ENCODE assay signal across 14 cellular contexts in genomic region chr14:104399432-104400155, GRCh38.
DNase-seq lines count a peak whose midpoint lies in the region; ATAC-seq and TF ChIP-seq lines count a peak whose summit lies in the region.
"Had no signal": no experiment of that assay in that cellular context is flagged by ENCODE, and none has a peak within 500 bp of the region (broad histone marks: within the 10 kb centered on the region; RNA-seq: fewer than 3 reads in every experiment).

No MANE protein-coding gene starts in this region.

- peaks cover 6% of the 10 kb centered on the region; the same call in 1 of the 2 replicates for H3K9me3 ChIP-seq in SK-N-SH

- peak overlapping the region; percentile 30 to 51 for H3K27ac Mint-ChIP-seq in stimulated activated naive CD8-positive, alpha-beta T cell treated with anti-CD3 and anti-CD28 coated beads, Interleukin-15, amount 100 ng/mL, for 72 hours
- H3K27ac Mint-ChIP-seq in glutamatergic neuron (ENCODE audit: unreplicated experiment), result peak overlapping the region; percentile 89
- H3K27ac Mint-ChIP-seq in HFFc6, result no peak overlapping the region
- H3K27ac Mint-ChIP-seq: activated naive CD8-positive, alpha-beta T cell treated with anti-CD3 and anti-CD28 coated beads, Interleukin-2, amount 50 U/mL, for 24 hours; B cell had no signal

- no peaks in the 10 kb centered on the region for H3F3A ChIP-seq in SK-N-SH (replicated peaks; ENCODE audit: insufficient read depth)

- TF ChIP-seq CTCF in SK-N-SH (IDR thresholded peaks at IDR 0.05) (no peak), glutamatergic neuron (IDR thresholded peaks at IDR 0.05; ENCODE audit: partially characterized antibody, unreplicated experiment) (no peak), HFFc6 (IDR thresholded peaks at IDR 0.05) (no peak)

- H3K4me3 Mint-ChIP-seq in stimulated activated naive CD8-positive, alpha-beta T cell treated with anti-CD3 and anti-CD28 coated beads, Interleukin-15, amount 100 ng/mL, for 72 hours, result no peak overlapping the region
- H3K4me3 Mint-ChIP-seq in glutamatergic neuron (ENCODE audit: unreplicated experiment) (peak overlapping the region; percentile 34), HFFc6 (no peak overlapping the region)
- H3K4me3 Mint-ChIP-seq: activated naive CD8-positive, alpha-beta T cell treated with anti-CD3 and anti-CD28 coated beads, Interleukin-2, amount 50 U/mL, for 24 hours; B cell had no signal

- peak in 1 of 2 experiments; percentile 76; a peak in 2 of 4 replicates for TF ChIP-seq EP300 in SK-N-SH (IDR thresholded peaks at IDR 0.05; ENCODE audit: borderline replicate concordance in 1 of 2, low read depth in 1 of 2, low read length in 1 of 2)

- H3K4me1 ChIP-seq in SK-N-SH (ENCODE audit: control insufficient read depth in 1 of 2, insufficient read depth in 2 of 2, low read depth in 1 of 2, low read length in 1 of 2), result peaks cover 0 to 17% of the 10 kb centered on the region in 2 experiments; a peak in 1 of 4 replicates

- TF ChIP-seq RAD21 in SK-N-SH (IDR thresholded peaks at IDR 0.05; ENCODE audit: low read length), result peak; percentile 83

- no peak overlapping the region for H2AFZ ChIP-seq in SK-N-SH (ENCODE audit: low read depth)

- H4K20me1 ChIP-seq in SK-N-SH (ENCODE audit: insufficient read depth), result no peaks in the 10 kb centered on the region

- no peak overlapping the region for H3K9ac ChIP-seq in SK-N-SH

- H3K4me2 ChIP-seq in SK-N-SH, result no peak overlapping the region

- H3K27me3 ChIP-seq in SK-N-SH (ENCODE audit: insufficient read depth), result no peaks in the 10 kb centered on the region

- ATAC-seq in stimulated activated naive CD8-positive, alpha-beta T cell treated with anti-CD3 and anti-CD28 coated beads, Interleukin-15, amount 100 ng/mL, for 72 hours, result no peak
- ATAC-seq in stimulated activated naive CD8-positive, alpha-beta T cell treated with anti-CD3 and anti-CD28 coated beads, Interleukin-15, Interleukin-2, amounts not matched to agents 100 U/mL and 50 U/mL, for 24 hours, result no peak
- ATAC-seq in HG03095 (IDR thresholded peaks at IDR 0.05; ENCODE audit: unreplicated experiment) (no peak), HG03025 (IDR thresholded peaks at IDR 0.05; ENCODE audit: low FRiP score, unreplicated experiment) (no peak)
- ATAC-seq: activated naive CD8-positive, alpha-beta T cell treated with anti-CD3 and anti-CD28 coated beads, Interleukin-2, amount 50 U/mL, for 24 hours had no signal

- DNase-seq in stimulated activated naive CD8-positive, alpha-beta T cell treated with anti-CD3 and anti-CD28 coated beads, Interleukin-15, amount 100 ng/mL, for 72 hours, result no peak
- DNase-seq in stimulated activated naive CD8-positive, alpha-beta T cell treated with anti-CD3 and anti-CD28 coated beads, Interleukin-15, Interleukin-2, amounts not matched to agents 100 U/mL and 50 U/mL, for 24 hours, result no peak
- DNase-seq in SK-N-SH (peak; percentile 84), glutamatergic neuron (no peak), kidney glomerular epithelial cell (lab: John Stamatoyannopoulos, UW) (no peak), HFFc6 (no peak)
- DNase-seq: activated naive CD8-positive, alpha-beta T cell treated with anti-CD3 and anti-CD28 coated beads, Interleukin-2, amount 50 U/mL, for 24 hours; cerebellar nuclear complex; NCI-H187 treated with DMSO at 0.1 percent for 48 hours; SIG-M5 had no signal

- H3K4me3 ChIP-seq in SK-N-SH (ENCODE audit: low read depth in 2 of 2, low read length in 1 of 2), result no peak overlapping the region
- H3K4me3 ChIP-seq: thoracic aorta had no signal

- WGBS in SK-N-SH (ENCODE audit: low lambda C conversion rate), result 23% methylated on average over 10 of the region's 10 CpGs

- CTCF ChIA-PET in SK-N-SH (lab: Yijun Ruan, JAX), result interaction anchor here (0.6 to 2.3 kb wide), 23 partner anchors 10 to 265 kb away, joined by 3 to 11 read pairs (median 4); no protein-coding TSS in a partner anchor

- peak overlapping the region in 1 of 2 experiments; percentile 82; a peak in 2 of 4 replicates for H3K27ac ChIP-seq in SK-N-SH (ENCODE audit: low read depth in 2 of 2, low read length in 1 of 2)
- H3K27ac ChIP-seq: thoracic aorta had no signal

- no peaks in the 10 kb centered on the region for H3K36me3 ChIP-seq in SK-N-SH (replicated peaks in 1 of 2; ENCODE audit: control insufficient read depth in 1 of 2, insufficient read depth in 2 of 2, low read length in 1 of 2)
- H3K36me3 ChIP-seq: thoracic aorta had no signal

- H3K4me1 Mint-ChIP-seq in stimulated activated naive CD8-positive, alpha-beta T cell treated with anti-CD3 and anti-CD28 coated beads, Interleukin-15, amount 100 ng/mL, for 72 hours, result peaks cover 34% of the 10 kb centered on the region
- H3K4me1 Mint-ChIP-seq in glutamatergic neuron (ENCODE audit: low read depth, unreplicated experiment), result peaks cover 8% of the 10 kb centered on the region
- H3K4me1 Mint-ChIP-seq in HFFc6 (ENCODE audit: low read depth), result no peaks in the 10 kb centered on the region

- H3K9me2 ChIP-seq in SK-N-SH, result no peaks in the 10 kb centered on the region

- H3K36me3 Mint-ChIP-seq in glutamatergic neuron (ENCODE audit: unreplicated experiment) (peaks cover 18% of the 10 kb centered on the region), HFFc6 (ENCODE audit: low read depth) (peaks cover 29% of the 10 kb centered on the region)

- POLR2A ChIA-PET in SK-N-SH (lab: Yijun Ruan, JAX), result interaction anchor here (1.0 kb wide), 1 partner anchor 63 kb away, joined by 3 read pairs; no protein-coding TSS in a partner anchor

- H3K27me3 Mint-ChIP-seq in stimulated activated naive CD8-positive, alpha-beta T cell treated with anti-CD3 and anti-CD28 coated beads, Interleukin-15, amount 100 ng/mL, for 72 hours, result no peaks in the 10 kb centered on the region
- H3K27me3 Mint-ChIP-seq in glutamatergic neuron (ENCODE audit: unreplicated experiment), result peaks cover 11% of the 10 kb centered on the region
- peaks cover 3% of the 10 kb centered on the region; the same call in 1 of the 2 replicates for H3K27me3 Mint-ChIP-seq in HFFc6 (ENCODE audit: insufficient read depth)
- H3K27me3 Mint-ChIP-seq: activated naive CD8-positive, alpha-beta T cell treated with anti-CD3 and anti-CD28 coated beads, Interleukin-2, amount 50 U/mL, for 24 hours had no signal

- H3K9me3 Mint-ChIP-seq in stimulated activated naive CD8-positive, alpha-beta T cell treated with anti-CD3 and anti-CD28 coated beads, Interleukin-15, amount 100 ng/mL, for 72 hours, result peaks cover 7 to 16% of the 10 kb centered on the region in 2 donors
- H3K9me3 Mint-ChIP-seq in glutamatergic neuron (ENCODE audit: unreplicated experiment) (peaks cover 5% of the 10 kb centered on the region), HFFc6 (peaks cover 81% of the 10 kb centered on the region)

- H3K79me2 ChIP-seq in SK-N-SH (ENCODE audit: insufficient read depth), result no peaks in the 10 kb centered on the region

TF ChIP-seq in SK-N-SH, 30 proteins besides CTCF, POLR2A, EP300 and RAD21:
- peak; percentile 76 for TF ChIP-seq MXI1 (IDR thresholded peaks at IDR 0.05; ENCODE audit: low read depth, low read length)
- peak; percentile 60 for TF ChIP-seq SMC3 (IDR thresholded peaks at IDR 0.05; ENCODE audit: low read depth, low read length)
- TF ChIP-seq RCOR1 (IDR thresholded peaks at IDR 0.05; ENCODE audit: low read length), result peak; percentile 70
- TF ChIP-seq CHD2 (IDR thresholded peaks at IDR 0.05; ENCODE audit: low read length, partially characterized antibody), result peak; percentile 34
- TF ChIP-seq FOXJ3 (CRISPR knock-in tag; IDR thresholded peaks at IDR 0.05), result peak; percentile 77
- no peak for TF ChIP-seq REST (IDR thresholded peaks at IDR 0.05; ENCODE audit: low read depth, low read length)
- peak; percentile 87 for TF ChIP-seq GATA2 (CRISPR knock-in tag; IDR thresholded peaks at IDR 0.05)
- TF ChIP-seq POLR2AphosphoS5 (IDR thresholded peaks at IDR 0.05; ENCODE audit: low read depth, low read length), result no peak
